ENCODE assay signal across 8 cellular contexts in genomic region chr4:145618912-145619638, GRCh38. TPM values are rescaled to one million over a fixed set of nuclear protein-coding genes. Genes with fewer than 3 reads are reported as not detected.
DNase-seq lines count a peak whose midpoint lies in the region; TF ChIP-seq lines count a peak whose summit lies in the region.

TSS of gene MMAA (plus strand) at chr4:145619385. CDS start at chr4:145639140, 19,755 bp downstream.

- peak within 1 kb of the TSS; percentile 89 for H3K4me2 ChIP-seq in MM.1S (ENCODE audit: low read depth, low read length)

- CTCF ChIA-PET in activated naive CD4-positive, alpha-beta T cell treated with anti-CD3 and anti-CD28 coated beads, Interleukin-2, amount 10 ng/mL, durations not matched to agents 7 days and 5 days (lab: Charles Lee), result no interaction called here

- in situ Hi-C loops in SK-MEL-5 (cut with HindIII; ENCODE audit: low pct_unique_long_range_greater_than_20kb, low sequenced_read_pairs), result no loop called here

- peak within 1 kb of the TSS; percentile 94 for H3K9ac ChIP-seq in MM.1S (ENCODE audit: low read length)

- TF ChIP-seq POLR2A in testis (IDR thresholded peaks at IDR 0.05), result peak; percentile 67

- H3K4me1 Mint-ChIP-seq in activated naive CD4-positive, alpha-beta T cell treated with anti-CD3 and anti-CD28 coated beads, Interleukin-2, amount 10 ng/mL, durations not matched to agents 7 days and 5 days, result peaks cover 42% of the 10 kb centered on the region

- DNase-seq in GM04503 (ENCODE audit: low read depth) (peak; percentile 59), HCEC 1CT (peak; percentile 86), MM.1S (peak; percentile 95), SK-MEL-5 (ENCODE audit: low read depth, low spot score) (peak; percentile 91), germinal center (ENCODE audit: low spot score) (peak; percentile 96), occipital lobe (lab: John Stamatoyannopoulos, UW) (peak; percentile 93), testis (peak; percentile 96)
- peak; percentile 96 for DNase-seq in activated naive CD4-positive, alpha-beta T cell treated with anti-CD3 and anti-CD28 coated beads, Interleukin-2, amount 10 ng/mL, durations not matched to agents 7 days and 5 days

- H3K9me3 ChIP-seq in MM.1S (replicated peaks; ENCODE audit: insufficient read depth, low read length), result no peaks in the 10 kb centered on the region
- no peaks in the 10 kb centered on the region for H3K9me3 ChIP-seq in testis

- no peaks in the 10 kb centered on the region for H3F3A ChIP-seq in MM.1S (ENCODE audit: insufficient read depth, low read length)

- H4K20me1 ChIP-seq in MM.1S (ENCODE audit: insufficient read depth, low read length), result no peaks in the 10 kb centered on the region

- peaks cover 3% of the 10 kb centered on the region for H3K9me3 Mint-ChIP-seq in activated naive CD4-positive, alpha-beta T cell treated with anti-CD3 and anti-CD28 coated beads, Interleukin-2, amount 10 ng/mL, durations not matched to agents 7 days and 5 days

- peaks cover 15% of the 10 kb centered on the region for H3K36me3 Mint-ChIP-seq in activated naive CD4-positive, alpha-beta T cell treated with anti-CD3 and anti-CD28 coated beads, Interleukin-2, amount 10 ng/mL, durations not matched to agents 7 days and 5 days

- H3K36me3 ChIP-seq in MM.1S (replicated peaks; ENCODE audit: insufficient read depth, low read length) (no peaks in the 10 kb centered on the region), testis (ENCODE audit: low read depth, missing control alignments) (no peaks in the 10 kb centered on the region)

- H3K27me3 ChIP-seq in MM.1S (replicated peaks; ENCODE audit: insufficient read depth, low read length), result no peaks in the 10 kb centered on the region
- no peaks in the 10 kb centered on the region for H3K27me3 ChIP-seq in testis

- H3K9me2 ChIP-seq in MM.1S (replicated peaks; ENCODE audit: insufficient read depth, low read length), result no peaks in the 10 kb centered on the region

- WGBS in testis, 2 donors, result 1% methylated on average over 22 to 69 of the region's 69 CpGs

- no peaks in the 10 kb centered on the region for H3K27me3 Mint-ChIP-seq in activated naive CD4-positive, alpha-beta T cell treated with anti-CD3 and anti-CD28 coated beads, Interleukin-2, amount 10 ng/mL, durations not matched to agents 7 days and 5 days

- H3K27ac ChIP-seq in MM.1S (ENCODE audit: low read length), result peak within 1 kb of the TSS; percentile 85
- H3K27ac ChIP-seq in testis, result peak within 1 kb of the TSS; percentile 91 to 95

- TF ChIP-seq CTCF in MM.1S (IDR thresholded peaks at IDR 0.05; ENCODE audit: low read length) (peak; percentile 81), testis (IDR thresholded peaks at IDR 0.05) (peak; percentile 40 to 62 (median 62))

- H3K4me3 ChIP-seq in MM.1S (ENCODE audit: low read length) (peak within 1 kb of the TSS; percentile 87), testis (peak within 1 kb of the TSS; percentile 83 to 91)

- H3K79me2 ChIP-seq in MM.1S (ENCODE audit: low read length), result peaks cover 22% of the 10 kb centered on the region

- peak within 1 kb of the TSS; percentile 77 for H2AFZ ChIP-seq in MM.1S (ENCODE audit: low read length)

- H3K4me3 Mint-ChIP-seq in activated naive CD4-positive, alpha-beta T cell treated with anti-CD3 and anti-CD28 coated beads, Interleukin-2, amount 10 ng/mL, durations not matched to agents 7 days and 5 days, result peak within 1 kb of the TSS; percentile 86

- intact Hi-C loops in testis (cut with DNase I; ENCODE audit: low total_unique reads), result no loop called here

- peak within 1 kb of the TSS; percentile 97 for H3K27ac Mint-ChIP-seq in activated naive CD4-positive, alpha-beta T cell treated with anti-CD3 and anti-CD28 coated beads, Interleukin-2, amount 10 ng/mL, durations not matched to agents 7 days and 5 days

- H3K4me1 ChIP-seq in MM.1S (ENCODE audit: low read length), result peaks cover 18% of the 10 kb centered on the region
- H3K4me1 ChIP-seq in testis, result peaks cover 21% of the 10 kb centered on the region

RNA-seq across cellular contexts. Expression of gene MMAA, which starts in this region (rescaled TPM):
- 4.2 and 5.0 TPM in 2 replicates for total RNA-seq in SK-MEL-5 (2014; rRNA removed; shearing (Covaris generic))
- 2.5 and 3.7 TPM in 2 replicates for polyA plus RNA-seq in SK-MEL-5 (2015; cell fraction: cytosol; rRNA removed)
- polyA plus RNA-seq in SK-MEL-5 (2015; cell fraction: nucleus; rRNA removed), result 2.3 and 3.8 TPM in 2 replicates
- total RNA-seq in occipital lobe, result 10.6 TPM
- total RNA-seq in testis, result 1 to 10 TPM; 7.9 to 9.8 TPM
- 16.1 TPM for polyA plus RNA-seq in testis (ENCODE audit: insufficient read depth, low read depth, low replicate concordance)

Comparison
In these comparisons a context has a peak if more than half of its experiments do, and no peak if none do; other contexts are left out.
1. Peak in every context shown above with its lines: DNase-seq, H3K4me3 ChIP-seq and H3K27ac ChIP-seq.